9 cellular contexts compared by ENCODE assay signal in genomic region chr11:45899086-45899447, GRCh38. TPM values are rescaled to one million over a fixed set of nuclear protein-coding genes. Genes with fewer than 3 reads are reported as not detected.
DNase-seq lines count a peak whose midpoint lies in the region; ATAC-seq and TF ChIP-seq lines count a peak whose summit lies in the region.
"Had no signal": no experiment of that assay in that cellular context is flagged by ENCODE, and none has a peak within 500 bp of the region (broad histone marks: within the 10 kb centered on the region; RNA-seq: fewer than 3 reads in every experiment).

No MANE protein-coding gene starts in this region.

- TF ChIP-seq CTCF in Calu3 (IDR thresholded peaks at IDR 0.05; ENCODE audit: unreplicated experiment) (no peak), gastroesophageal sphincter (IDR thresholded peaks at IDR 0.05) (no peak)

- no peak for DNase-seq in Calu3
- no peak for DNase-seq in T-cell
- no peak for DNase-seq in NCI-H2107 (lab: John Stamatoyannopoulos, UW)
- no peak for DNase-seq in NCI-H1092 (lab: John Stamatoyannopoulos, UW)
- DNase-seq in NK-92 (lab: John Stamatoyannopoulos, UW; ENCODE audit: unreplicated experiment), result no peak
- DNase-seq in Ammon's horn (ENCODE audit: low spot score), result no peak

- BruUV-seq in Calu3 (replicated peaks; lab: Mats Ljungman, UMichigan), result no TSS peak

- H3K36me3 Mint-ChIP-seq in Calu3 (ENCODE audit: insufficient read depth, unreplicated experiment) (peaks cover 25% of the 10 kb centered on the region), T-cell (no peaks in the 10 kb centered on the region)

- peaks cover 10% of the 10 kb centered on the region for H3K4me1 Mint-ChIP-seq in Calu3 (ENCODE audit: low read depth, unreplicated experiment)
- peaks cover 4 to 16% (median 9%) of the 10 kb centered on the region in 3 donors for H3K4me1 Mint-ChIP-seq in T-cell

- POLR2A ChIA-PET in T-cell (lab: Charles Lee), result no interaction called here

- H3K27me3 Mint-ChIP-seq in Calu3 (ENCODE audit: unreplicated experiment) (peaks cover 41% of the 10 kb centered on the region), T-cell (peaks cover 28 to 37% of the 10 kb centered on the region in 2 donors)

- H3K4me2 ChIP-seq in skeletal muscle satellite cell (ENCODE audit: low read length), result peak overlapping the region; percentile 95

- intact Hi-C loops in Calu3 (cut with micrococcal nuclease; ENCODE audit: unreplicated experiment), result no loop called here

- H3K9me3 Mint-ChIP-seq in Calu3 (ENCODE audit: low read depth, unreplicated experiment), result no peaks in the 10 kb centered on the region
- H3K9me3 Mint-ChIP-seq in T-cell, result no peaks in the 10 kb centered on the region

- no peak for TF ChIP-seq POLR2A in gastroesophageal sphincter (IDR thresholded peaks at IDR 0.05)

- no peak overlapping the region for H3K27ac Mint-ChIP-seq in Calu3 (ENCODE audit: unreplicated experiment)
- H3K27ac Mint-ChIP-seq in T-cell, result no peak overlapping the region

- peak overlapping the region; percentile 69 for H3K4me3 Mint-ChIP-seq in Calu3 (ENCODE audit: low read depth, unreplicated experiment)
- H3K4me3 Mint-ChIP-seq in T-cell, result peak overlapping the region; percentile 59 to 73 (median 65)

- peaks cover 0 to 28% (median 15%) of the 10 kb centered on the region in 3 donors for H3K4me1 ChIP-seq in gastroesophageal sphincter
- H3K4me1 ChIP-seq in skeletal muscle satellite cell (ENCODE audit: control insufficient read depth, insufficient read depth, low read length), result peaks cover 15% of the 10 kb centered on the region

- H3K27ac ChIP-seq in gastroesophageal sphincter, result peak overlapping the region in 3 of 4 donors; percentile 64 to 78 (median 77)

- no peaks in the 10 kb centered on the region for H3K9me3 ChIP-seq in gastroesophageal sphincter
- H3K9me3 ChIP-seq in skeletal muscle satellite cell (replicated peaks; ENCODE audit: low read length), result no peaks in the 10 kb centered on the region

- H3K27me3 ChIP-seq in gastroesophageal sphincter (peaks cover 22% of the 10 kb centered on the region), skeletal muscle satellite cell (ENCODE audit: control insufficient read depth, insufficient read depth, low read length) (peaks cover 56% of the 10 kb centered on the region)

- H3K4me3 ChIP-seq in gastroesophageal sphincter (peak overlapping the region in 1 of 2 donors; percentile 72), skeletal muscle satellite cell (ENCODE audit: low read length) (peak overlapping the region; percentile 81)

- ATAC-seq in T-cell (replicated peaks in 1 of 4), result no peak
- no peak for ATAC-seq in gastroesophageal sphincter

- CTCF ChIA-PET in Calu3 (lab: Charles Lee) (interaction anchor here (0.8 kb wide), 1 partner anchor 26 kb away, joined by 3 read pairs; no protein-coding TSS in a partner anchor), T-cell (lab: Charles Lee) (interaction anchor here in 1 of 2 donors (0.8 kb wide), 1 partner anchor 57 kb away, joined by 3 read pairs; no protein-coding TSS in a partner anchor)

- WGBS in gastroesophageal sphincter (ENCODE audit: low coverage in 1 of 2), 2 donors, result no CpG with 5 or more reads among the region's 3 CpGs

- no peak for TF ChIP-seq EP300 in gastroesophageal sphincter (IDR thresholded peaks at IDR 0.05)

- H3K36me3 ChIP-seq in gastroesophageal sphincter (peaks cover 0 to 22% of the 10 kb centered on the region in 2 donors), skeletal muscle satellite cell (ENCODE audit: insufficient read depth, low read length) (no peaks in the 10 kb centered on the region)

- no peak overlapping the region for H3K9ac ChIP-seq in skeletal muscle satellite cell (ENCODE audit: low read depth, low read length)

RNA-seq across cellular contexts. Expression of gene FREY1, which starts 8.0 kb away (rescaled TPM):
- total RNA-seq in Calu3 (2022), result 0.99 and 2.1 TPM in 2 replicates
- 1 to 10 TPM; 2.5 to 6.8 (median 4.6) TPM for total RNA-seq in T-cell
- 1 to 10 TPM in 1 of 4 donors, under 1 TPM in 1, not detected in 2; 0.54 to 2.3 TPM for total RNA-seq in gastroesophageal sphincter
- total RNA-seq in skeletal muscle satellite cell (2012; rRNA removed), result 0.66 and 2.8 TPM in 2 replicates
- total RNA-seq: RPMI7951 had no signal

RNA-seq across cellular contexts. Expression of gene MAPK8IP1, which starts 13.6 kb away (rescaled TPM):
- 4.1 and 4.9 TPM in 2 replicates for total RNA-seq in Calu3 (2022)
- 1 to 10 TPM in 4 of 5 donors, under 1 TPM in 1; 0.90 to 9.9 (median 1.8) TPM for total RNA-seq in T-cell
- total RNA-seq in gastroesophageal sphincter, result 10 to 100 TPM in 3 of 4 donors, 1 to 10 TPM in 1; 9.8 to 17.5 (median 13.8) TPM
- total RNA-seq in skeletal muscle satellite cell (2012; rRNA removed), result 2.5 and 5.0 TPM in 2 replicates

RNA-seq across cellular contexts. Expression of gene PEX16, which starts 18.6 kb away (rescaled TPM):
- 32.9 and 34.5 TPM in 2 replicates for total RNA-seq in Calu3 (2022)
- 10 to 100 TPM; 49.4 to 87.5 (median 65.2) TPM for total RNA-seq in T-cell
- 10 to 100 TPM; 20.0 to 26.7 (median 21.3) TPM for total RNA-seq in gastroesophageal sphincter
- total RNA-seq in skeletal muscle satellite cell (2012; rRNA removed), result 28.6 and 30.1 TPM in 2 replicates

RNA-seq across cellular contexts. Expression of gene LARGE2, which starts 23.4 kb away (rescaled TPM):
- total RNA-seq in Calu3 (2022), result 30.1 and 33.9 TPM in 2 replicates
- total RNA-seq in T-cell, result 1 to 10 TPM; 2.5 to 9.6 (median 5.1) TPM
- total RNA-seq in gastroesophageal sphincter, result 1 to 10 TPM in 1 of 4 donors, not detected in 3; 2.5 TPM
- total RNA-seq in skeletal muscle satellite cell (2012; rRNA removed), result under 0.01 TPM in 1 of 2 replicates, not detected in the other

RNA-seq across cellular contexts. Expression of gene CRY2, which starts 51.8 kb away (rescaled TPM):
- total RNA-seq in Calu3 (2022) (14.9 and 16.1 TPM in 2 replicates), T-cell (100 to 1,000 TPM in 2 of 5 donors, 10 to 100 TPM in 3; 54.0 to 198 (median 63.5) TPM), gastroesophageal sphincter (10 to 100 TPM; 38.8 to 82.0 (median 47.7) TPM)
- 6.1 and 7.4 TPM in 2 replicates for total RNA-seq in skeletal muscle satellite cell (2012; rRNA removed)
